3 cellular contexts compared by ENCODE assay signal in genomic region chr10:73109248-73109652, GRCh38.
TF ChIP-seq lines count a peak whose summit lies in the region.

No MANE protein-coding gene starts in this region.

TF ChIP-seq in IMR-90, 13 proteins besides CTCF, POLR2A, EP300 and RAD21:
- peak; percentile 36; the same call in 1 of the 2 replicates for TF ChIP-seq MAFK (IDR thresholded peaks at IDR 0.05; ENCODE audit: low read depth, low read length)

TF ChIP-seq in WTC11, 78 proteins besides CTCF, POLR2A, EP300 and RAD21:
- 0 out of 2 replicates have a peak, but pooled peaks have one; percentile 34 for TF ChIP-seq NFYB (CRISPR knock-in tag; conservative IDR thresholded peaks at IDR 0.05; ENCODE audit: low read depth)

TF ChIP-seq in H1, 55 proteins besides CTCF, POLR2A, EP300 and RAD21:
- TF ChIP-seq SP1 (IDR thresholded peaks at IDR 0.05; ENCODE audit: low read depth, low read length) = 0 out of 2 replicates have a peak, but pooled peaks have one; percentile 34
TF ChIP-seq in H1: peak in this region for 1; not testable (repeated sequence) for 54.
